Comparison of ENCODE assay signal across 16 cellular contexts in genomic region chr9:135290566-135290965, GRCh38.
DNase-seq lines count a peak whose midpoint lies in the region; ATAC-seq and TF ChIP-seq lines count a peak whose summit lies in the region.
"Had no signal": no experiment of that assay in that cellular context is flagged by ENCODE, and none has a peak within 500 bp of the region (broad histone marks: within the 10 kb centered on the region; RNA-seq: fewer than 3 reads in every experiment).

No MANE protein-coding gene starts in this region.

- H3K27me3 Mint-ChIP-seq in Calu3 (ENCODE audit: unreplicated experiment), result peaks cover 47% of the 10 kb centered on the region

- BruUV-seq in Calu3 (replicated peaks; lab: Mats Ljungman, UMichigan), result no TSS peak
- no TSS peak for BruUV-seq in OCI-LY7 (replicated peaks; lab: Mats Ljungman, UMichigan)

- POLR2A ChIA-PET in OCI-LY7 (lab: Charles Lee), result no interaction called here

- H3K4me2 ChIP-seq in osteoblast (ENCODE audit: insufficient read depth, low read length) (no peak overlapping the region), OCI-LY7 (ENCODE audit: low read length) (no peak overlapping the region)
- H3K4me2 ChIP-seq: GM23338 had no signal

- H3K4me3 ChIP-seq in heart left ventricle (no peak overlapping the region), right atrium auricular region (no peak overlapping the region), WERI-Rb-1 (ENCODE audit: low read depth, low read length) (no peak overlapping the region), osteoblast (ENCODE audit: insufficient read depth, low read length) (no peak overlapping the region), OCI-LY7 (ENCODE audit: low read depth, low read length, poor library complexity, severe bottlenecking) (no peak overlapping the region)
- H3K4me3 ChIP-seq: GM12878, GM23338, HAP-1 had no signal

- DNase-seq in heart left ventricle (peak in 2 of 5 donors; percentile 6 to 11), right atrium auricular region (ENCODE audit: low spot score) (no peak), WERI-Rb-1 (no peak), osteoblast (ENCODE audit: insufficient read length, low spot score, missing footprints) (peak; percentile 32), Calu3 (no peak), OCI-LY7 (ENCODE audit: low spot score) (no peak)
- DNase-seq: 8988T; AML-193; C1 segment of cervical spinal cord; CD4-positive, alpha-beta T cell; DMS79 had no signal

- ATAC-seq in heart left ventricle (no peak), HG03280 (IDR thresholded peaks at IDR 0.05; ENCODE audit: unreplicated experiment) (no peak)
- ATAC-seq: GM12878 had no signal

- no peak for TF ChIP-seq POLR2A in heart left ventricle (IDR thresholded peaks at IDR 0.05)

- H3K27me3 ChIP-seq in heart left ventricle (no peaks in the 10 kb centered on the region), right atrium auricular region (no peaks in the 10 kb centered on the region), WERI-Rb-1 (ENCODE audit: insufficient read depth, low read depth, severe bottlenecking) (no peaks in the 10 kb centered on the region), osteoblast (ENCODE audit: insufficient read depth, low read length) (peaks cover 5% of the 10 kb centered on the region)

- no peaks in the 10 kb centered on the region for H3K4me1 Mint-ChIP-seq in Calu3 (ENCODE audit: low read depth, unreplicated experiment)

- H3K9me2 ChIP-seq in OCI-LY7 (ENCODE audit: insufficient read depth, low read length), result no peaks in the 10 kb centered on the region

- peaks cover 6% of the 10 kb centered on the region for H3K9me3 Mint-ChIP-seq in Calu3 (ENCODE audit: low read depth, unreplicated experiment)
- H3K9me3 Mint-ChIP-seq: CD4-positive, alpha-beta T cell; IgD-negative memory B cell had no signal

- CTCF ChIA-PET in Calu3 (lab: Charles Lee), result no interaction called here
- CTCF ChIA-PET in OCI-LY7 (lab: Charles Lee; ENCODE audit: unreplicated experiment), result no interaction called here

- peaks cover 0 to 15% (median 5%) of the 10 kb centered on the region in 12 donors for H3K4me1 ChIP-seq in heart left ventricle
- peaks cover 0 to 7% of the 10 kb centered on the region in 2 donors for H3K4me1 ChIP-seq in right atrium auricular region
- no peaks in the 10 kb centered on the region for H3K4me1 ChIP-seq in osteoblast (ENCODE audit: insufficient read depth, low read length)
- no peaks in the 10 kb centered on the region for H3K4me1 ChIP-seq in OCI-LY7 (ENCODE audit: insufficient read depth, low read length, poor library complexity, severe bottlenecking)
- H3K4me1 ChIP-seq: HAP-1 had no signal

- 64 to 76% (median 70%) methylated on average over 9 of the region's 9 CpGs for WGBS in heart left ventricle, 4 donors

- H3K9me3 ChIP-seq in heart left ventricle, result no peaks in the 10 kb centered on the region
- no peaks in the 10 kb centered on the region for H3K9me3 ChIP-seq in right atrium auricular region
- no peaks in the 10 kb centered on the region for H3K9me3 ChIP-seq in WERI-Rb-1 (ENCODE audit: severe bottlenecking)
- no peaks in the 10 kb centered on the region for H3K9me3 ChIP-seq in osteoblast (ENCODE audit: low read depth, low read length)
- H3K9me3 ChIP-seq in OCI-LY7 (ENCODE audit: low read length), result no peaks in the 10 kb centered on the region
- H3K9me3 ChIP-seq: HAP-1 had no signal

- no peak overlapping the region for H3K4me3 Mint-ChIP-seq in Calu3 (ENCODE audit: low read depth, unreplicated experiment)
- H3K4me3 Mint-ChIP-seq: CD4-positive, alpha-beta T cell; GM23338 had no signal

- H3K36me3 ChIP-seq in heart left ventricle (no peaks in the 10 kb centered on the region), right atrium auricular region (no peaks in the 10 kb centered on the region), WERI-Rb-1 (no peaks in the 10 kb centered on the region), osteoblast (ENCODE audit: insufficient read depth, low read length) (no peaks in the 10 kb centered on the region), OCI-LY7 (ENCODE audit: insufficient read depth, low read length) (no peaks in the 10 kb centered on the region)
- H3K36me3 ChIP-seq: HAP-1 had no signal

- H4K20me1 ChIP-seq in osteoblast (ENCODE audit: insufficient read depth, low read length) (no peaks in the 10 kb centered on the region), OCI-LY7 (ENCODE audit: insufficient read depth, low read length) (no peaks in the 10 kb centered on the region)

- H3K79me2 ChIP-seq in osteoblast (ENCODE audit: insufficient read depth, low read length), result no peaks in the 10 kb centered on the region
- H3K79me2 ChIP-seq in OCI-LY7 (ENCODE audit: insufficient read depth, low read depth, low read length), result no peaks in the 10 kb centered on the region

- intact Hi-C loops in heart left ventricle (cut with DNase I), result no loop called here
- intact Hi-C loops in Calu3 (cut with micrococcal nuclease; ENCODE audit: unreplicated experiment), result no loop called here
- intact Hi-C loops in OCI-LY7 (cut with micrococcal nuclease; ENCODE audit: unreplicated experiment), result no loop called here

- H2AFZ ChIP-seq in osteoblast (ENCODE audit: low read length), result no peak overlapping the region
- no peak overlapping the region for H2AFZ ChIP-seq in OCI-LY7 (ENCODE audit: low read length)

- H3K36me3 Mint-ChIP-seq in Calu3 (ENCODE audit: insufficient read depth, unreplicated experiment), result no peaks in the 10 kb centered on the region
- H3K36me3 Mint-ChIP-seq: IgD-negative memory B cell had no signal

- TF ChIP-seq CTCF in heart left ventricle (IDR thresholded peaks at IDR 0.05) (no peak), right atrium auricular region (IDR thresholded peaks at IDR 0.05) (no peak), WERI-Rb-1 (IDR thresholded peaks at IDR 0.05; ENCODE audit: low read depth, low read length) (no peak), osteoblast (IDR thresholded peaks at IDR 0.05; ENCODE audit: extremely low read depth, low read depth, low read length) (no peak), Calu3 (IDR thresholded peaks at IDR 0.05; ENCODE audit: unreplicated experiment) (no peak), OCI-LY7 (conservative IDR thresholded peaks at IDR 0.05; ENCODE audit: low read length) (no peak)

- no peak overlapping the region for H3K27ac Mint-ChIP-seq in Calu3 (ENCODE audit: unreplicated experiment)
- H3K27ac Mint-ChIP-seq: CD4-positive, alpha-beta T cell; GM23338; IgD-negative memory B cell had no signal

- H3K27ac ChIP-seq in heart left ventricle (peak overlapping the region in 7 of 12 donors; percentile 10 to 51 (median 33)), right atrium auricular region (no peak overlapping the region), WERI-Rb-1 (peak overlapping the region; percentile 52; the same call in 1 of the 2 replicates), osteoblast (ENCODE audit: low read depth, low read length) (no peak overlapping the region), OCI-LY7 (ENCODE audit: low read depth, low read length, poor library complexity, severe bottlenecking) (no peak overlapping the region)

Comparison
In these comparisons a context has a peak if more than half of its experiments do, and no peak if none do; other contexts are left out.
1. H3K27ac ChIP-seq: peak in heart left ventricle (7 of 12) and WERI-Rb-1 (single experiment); none in right atrium auricular region (0 of 2), osteoblast (single experiment) and OCI-LY7 (single experiment).